Comparison of ENCODE assay signal across 8 cellular contexts in the genomic region with DNA sequence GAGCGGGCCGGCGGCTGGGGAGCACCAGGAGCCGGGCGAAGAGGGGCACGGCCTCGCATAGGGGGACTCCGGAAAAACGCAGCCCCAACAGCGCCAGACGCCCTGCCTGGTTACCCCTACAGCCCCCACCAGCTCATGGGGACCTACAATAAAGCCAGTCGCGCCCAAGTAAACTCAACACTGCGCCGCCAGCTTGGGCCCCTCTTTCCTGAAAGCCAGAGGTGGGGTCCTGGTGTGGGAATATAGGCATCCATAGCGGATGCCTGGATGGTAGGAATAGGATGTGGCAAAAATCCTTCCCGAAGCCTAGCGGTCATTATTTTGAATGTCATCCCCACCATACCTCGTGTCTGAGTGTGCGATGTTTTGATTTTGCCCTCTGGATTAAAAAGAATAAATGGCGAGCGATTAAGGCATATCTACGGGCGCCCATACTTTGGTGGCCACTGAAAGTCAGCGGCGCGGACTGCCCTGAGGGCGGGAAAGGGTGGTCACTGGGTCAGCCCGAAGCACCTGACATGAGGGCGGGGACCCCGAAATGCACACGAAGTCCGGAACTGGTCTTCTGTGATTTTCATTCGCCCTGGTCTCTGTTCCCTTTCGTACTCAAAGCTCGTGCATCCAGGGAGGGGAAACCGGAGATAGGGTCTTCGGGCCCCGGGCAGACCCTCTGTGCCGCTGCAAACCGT. TPM values are rescaled to one million over a fixed set of nuclear protein-coding genes. Genes with fewer than 3 reads are reported as not detected.
DNase-seq lines count a peak whose midpoint lies in the region; ATAC-seq and TF ChIP-seq lines count a peak whose summit lies in the region.

A gene with protein sequence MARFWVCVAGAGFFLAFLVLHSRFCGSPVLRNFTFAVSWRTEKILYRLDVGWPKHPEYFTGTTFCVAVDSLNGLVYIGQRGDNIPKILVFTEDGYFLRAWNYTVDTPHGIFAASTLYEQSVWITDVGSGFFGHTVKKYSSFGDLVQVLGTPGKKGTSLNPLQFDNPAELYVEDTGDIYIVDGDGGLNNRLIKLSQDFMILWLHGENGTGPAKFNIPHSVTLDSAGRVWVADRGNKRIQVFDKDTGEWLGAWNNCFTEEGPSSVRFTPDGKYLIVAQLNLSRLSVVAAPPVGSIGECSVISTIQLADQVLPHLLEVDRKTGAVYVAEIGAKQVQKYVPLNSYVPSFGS (plus strand): TSS at position 577 of the 689 bp plus-strand sequence. CDS start 184 bp downstream, outside the sequence.
A gene (minus strand): TSS at position 210 of the 689 bp plus-strand sequence. CDS start 847 bp downstream, outside the sequence.

- CTCF ChIA-PET in GM10248 (lab: Yijun Ruan, JAX): interaction anchor here (0.8 to 1.6 kb wide), 7 partner anchors 10 to 578 kb away, joined by 3 to 6 read pairs (median 3); no protein-coding TSS in a partner anchor

- H3K4me1 Mint-ChIP-seq in type B pancreatic cell (ENCODE audit: unreplicated experiment): peaks cover 30% of the 10 kb centered on the region

- TF ChIP-seq POLR2A in heart left ventricle (IDR thresholded peaks at IDR 0.05): peak in 1 of 2 donors; percentile 44

- H3K27me3 ChIP-seq in heart left ventricle: no peaks in the 10 kb centered on the region

- no peak for TF ChIP-seq CTCF in GM10248 (IDR thresholded peaks at IDR 0.05; ENCODE audit: control extremely low read depth, extremely low read depth, low read depth, missing control alignments)
- TF ChIP-seq CTCF in heart left ventricle (IDR thresholded peaks at IDR 0.05): peak in 3 of 12 donors; percentile 6 to 15 (median 10)
- no peak for TF ChIP-seq CTCF in type B pancreatic cell (conservative IDR thresholded peaks at IDR 0.05)

- H3K9me3 Mint-ChIP-seq in type B pancreatic cell: no peaks in the 10 kb centered on the region

- intact Hi-C loops in heart left ventricle (cut with DNase I): loop anchor here in 2 of 10 donors (10.0 kb wide), 2 partner anchors 377 to 1747 kb away; a partner anchor contains a TSS

- no peaks in the 10 kb centered on the region for H3K9me3 ChIP-seq in heart left ventricle

- peak within 1 kb of the TSS; percentile 98 for H3K27ac Mint-ChIP-seq in type B pancreatic cell

- H3K27ac ChIP-seq in adipose tissue (ENCODE audit: low read depth, low read length) (peak within 1 kb of the TSS; percentile 65), heart left ventricle (peak within 1 kb of the TSS; percentile 66 to 94 (median 84))

- WGBS in adipose tissue, 3 donors: 0 to 1% (median 0%) methylated on average over 41 of the region's 41 CpGs
- WGBS in heart left ventricle, 4 donors: 0 to 1% (median 0%) methylated on average over 25 to 41 of the region's 41 CpGs

- peak within 1 kb of the TSS; percentile 66 to 94 (median 81) for H3K4me3 ChIP-seq in heart left ventricle

- no peaks in the 10 kb centered on the region for H3K27me3 Mint-ChIP-seq in type B pancreatic cell

- POLR2A ChIA-PET in GM10248 (lab: Yijun Ruan, JAX): interaction anchor here (1.5 kb wide), 1 partner anchor 10 kb away, joined by 6 read pairs; no protein-coding TSS in a partner anchor

- ATAC-seq in HG02642 (IDR thresholded peaks at IDR 0.05; ENCODE audit: poor library complexity, unreplicated experiment) (peak; percentile 76), heart left ventricle (peak; percentile 94 to 99 (median 98))

- H3K36me3 ChIP-seq in heart left ventricle: peaks cover 0 to 15% (median under 1%) of the 10 kb centered on the region in 9 donors

- H3K36me3 Mint-ChIP-seq in type B pancreatic cell: no peaks in the 10 kb centered on the region

- H3K4me1 ChIP-seq in heart left ventricle: peaks cover 7 to 69% (median 39%) of the 10 kb centered on the region in 12 donors

- H3K4me3 Mint-ChIP-seq in type B pancreatic cell: peak within 1 kb of the TSS; percentile 97

- DNase-seq in GM10248 (ENCODE audit: extremely low spot score) (peak; percentile 85), NCI-H1436 (lab: John Stamatoyannopoulos, UW) (peak; percentile 79), T follicular helper cell (ENCODE audit: low read depth) (peak; percentile 66), heart left ventricle (peak; percentile 91 to 97 (median 93)), pons (ENCODE audit: low spot score) (peak; percentile 96), type B pancreatic cell (ENCODE audit: extremely low spot score, unreplicated experiment) (peak; percentile 87)

RNA-seq across cellular contexts. Expression of the first gene that starts in this region (rescaled TPM):
- polyA plus RNA-seq in adipose tissue (10 to 100 TPM in 2 of 3 donors, 1 to 10 TPM in 1; 5.8 to 18.2 (median 11.2) TPM), heart left ventricle (1 to 10 TPM; 4.2 to 5.8 TPM)
- total RNA-seq in heart left ventricle (10 to 100 TPM in 6 of 9 donors, 1 to 10 TPM in 3; 3.9 to 19.9 (median 10.6) TPM), type B pancreatic cell (ENCODE audit: low replicate concordance) (17.3 and 24.8 TPM in 2 replicates)

RNA-seq across cellular contexts. Expression of the second gene that starts in this region (rescaled TPM):
- 1 to 10 TPM; 6.2 to 9.0 (median 8.5) TPM for polyA plus RNA-seq in adipose tissue
- total RNA-seq in heart left ventricle: 10 to 100 TPM; 10.4 to 22.2 (median 16.2) TPM
- 1 to 10 TPM; 7.8 to 8.8 TPM for polyA plus RNA-seq in heart left ventricle
- 40.9 TPM in 2 replicates for total RNA-seq in type B pancreatic cell (ENCODE audit: low replicate concordance)

Comparison
In these comparisons a context has a peak if more than half of its experiments do, and no peak if none do; other contexts are left out.
1. Peak in every context shown above with its lines: DNase-seq, ATAC-seq, H3K4me3 ChIP-seq and H3K27ac ChIP-seq.